In the genomic region with DNA sequence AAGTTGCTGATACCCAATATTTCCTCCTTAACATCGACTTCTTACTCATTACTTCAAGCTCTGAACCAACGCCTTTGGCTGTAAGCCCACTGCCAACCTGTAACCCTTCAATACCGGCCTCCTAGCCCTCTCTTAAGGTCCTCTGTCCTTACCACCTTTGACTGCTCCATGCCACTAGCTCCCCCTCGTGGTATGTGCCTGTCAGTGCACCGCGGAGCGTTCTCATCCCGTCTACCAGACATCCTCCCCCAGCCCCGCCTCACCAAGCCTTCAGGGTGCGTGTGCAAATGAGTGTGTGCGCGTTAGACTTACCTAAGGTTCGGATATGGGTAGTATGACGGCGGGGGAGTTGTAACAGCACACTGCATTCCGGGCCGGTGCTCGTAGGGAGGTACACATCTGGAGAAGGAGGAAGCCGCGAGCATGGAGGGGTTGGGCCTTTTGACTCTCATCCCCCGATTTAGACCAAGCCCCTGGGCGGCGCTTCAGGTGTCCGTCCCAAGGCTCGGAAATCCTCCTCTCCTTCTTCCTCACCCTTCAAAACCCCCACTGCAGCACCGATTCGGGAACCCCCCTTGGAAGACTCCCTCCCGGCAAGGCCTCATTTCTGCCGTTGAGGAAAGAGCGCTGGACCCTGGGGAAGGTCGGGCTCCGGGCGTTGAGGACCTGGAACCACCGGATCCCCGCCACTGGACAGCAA, we compare ENCODE assay signal across 8 cellular contexts. TPM values are rescaled to one million over a fixed set of nuclear protein-coding genes. Genes with fewer than 3 reads are reported as not detected.
DNase-seq lines count a peak whose midpoint lies in the region; ATAC-seq and TF ChIP-seq lines count a peak whose summit lies in the region.

No MANE protein-coding gene starts in this region.

- H3K9me3 ChIP-seq in BLaER1 treated with 17β-estradiol and CSF1 and Interleukin-3, amounts not matched to agents 10 nM and 100 nM (replicated peaks in 1 of 11), result no peaks in the 10 kb centered on the region
- no peaks in the 10 kb centered on the region for H3K9me3 ChIP-seq in aorta (ENCODE audit: control insufficient read depth, low read length)

- peak overlapping the region in 8 of 11 experiments; percentile 4 to 66 (median 59); a peak in 14 of 22 replicates for H3K27ac ChIP-seq in BLaER1 treated with 17β-estradiol and CSF1 and Interleukin-3, amounts not matched to agents 10 nM and 100 nM
- no peak overlapping the region for H3K27ac ChIP-seq in aorta (ENCODE audit: low read depth in 1 of 2, low read length in 2 of 2)

- peak; percentile 98 for TF ChIP-seq CTCF in astrocyte of the spinal cord (IDR thresholded peaks at IDR 0.05; ENCODE audit: low read depth, low read length)

- in situ Hi-C loops in astrocyte of the spinal cord (cut with HindIII; ENCODE audit: low sequenced_read_pairs), result no loop called here

- H3K36me3 ChIP-seq in BLaER1 treated with 17β-estradiol and CSF1 and Interleukin-3, amounts not matched to agents 10 nM and 100 nM, result no peaks in the 10 kb centered on the region
- H3K36me3 ChIP-seq in aorta (ENCODE audit: control insufficient read depth in 1 of 2, insufficient read depth in 2 of 2, low read length in 1 of 2), result no peaks in the 10 kb centered on the region

- peaks cover 30 to 60% (median 55%) of the 10 kb centered on the region in 10 experiments for H3K4me1 ChIP-seq in BLaER1 treated with 17β-estradiol and CSF1 and Interleukin-3, amounts not matched to agents 10 nM and 100 nM
- H3K4me1 ChIP-seq in aorta (ENCODE audit: control insufficient read depth in 1 of 2, insufficient read depth in 2 of 2, low read length in 2 of 2), result no peaks in the 10 kb centered on the region

- peaks cover 0 to 7% (median 0%) of the 10 kb centered on the region in 11 experiments; a peak in 2 of 22 replicates for H4K20me1 ChIP-seq in BLaER1 treated with 17β-estradiol and CSF1 and Interleukin-3, amounts not matched to agents 10 nM and 100 nM

- WGBS in aorta, 2 donors, result 5 to 8% methylated on average over 35 of the region's 35 CpGs

- peak; percentile 24 for ATAC-seq in GM21786 (IDR thresholded peaks at IDR 0.05; ENCODE audit: unreplicated experiment)
- peak; percentile 85 for ATAC-seq in aorta (ENCODE audit: low FRiP score)

- peak overlapping the region in 10 of 11 experiments; percentile 8 to 74 (median 58); a peak in 18 of 22 replicates for H3K9ac ChIP-seq in BLaER1 treated with 17β-estradiol and CSF1 and Interleukin-3, amounts not matched to agents 10 nM and 100 nM

- H3K27me3 ChIP-seq in BLaER1 treated with 17β-estradiol and CSF1 and Interleukin-3, amounts not matched to agents 10 nM and 100 nM, result peaks cover 0 to 7% (median 0%) of the 10 kb centered on the region in 11 experiments; a peak in 4 of 22 replicates
- H3K27me3 ChIP-seq in aorta (ENCODE audit: control insufficient read depth in 1 of 2, insufficient read depth in 2 of 2, low read length in 1 of 2), result no peaks in the 10 kb centered on the region

- H3K4me3 ChIP-seq in BLaER1 treated with 17β-estradiol and CSF1 and Interleukin-3, amounts not matched to agents 10 nM and 100 nM, result peak overlapping the region; percentile 51 to 70 (median 56)
- peak overlapping the region; percentile 29 for H3K4me3 ChIP-seq in astrocyte of the spinal cord (ENCODE audit: low read depth, low read length)
- no peak overlapping the region for H3K4me3 ChIP-seq in aorta (ENCODE audit: low read length in 2 of 2)

- intact Hi-C loops in aorta (cut with DNase I), result loop anchor here (1.0 to 5.0 kb wide), 3 partner anchors 47 to 127 kb away; no protein-coding TSS in a partner anchor

- peak overlapping the region; percentile 83 to 95 (median 90) for H3K4me2 ChIP-seq in BLaER1 treated with 17β-estradiol and CSF1 and Interleukin-3, amounts not matched to agents 10 nM and 100 nM

- DNase-seq in NCI-H187 (lab: John Stamatoyannopoulos, UW) (peak; percentile 41 to 42), T-helper 9 cell (peak; percentile 86), astrocyte of the spinal cord (ENCODE audit: low read depth, low spot score) (peak; percentile 71), hypothalamus (lab: John Stamatoyannopoulos, UW) (peak; percentile 12 to 90 (median 72)), retina (peak; percentile 92), aorta (peak; percentile 91 to 95)

RNA-seq across cellular contexts. Expression of a gene that starts 2.8 kb away (rescaled TPM):
- total RNA-seq in aorta, result 1 to 10 TPM; 6.1 to 9.6 TPM
- polyA plus RNA-seq in aorta, result 1 to 10 TPM; 1.6 to 2.1 TPM

RNA-seq across cellular contexts. Expression of a gene that starts 50.1 kb away (rescaled TPM):
- 10 to 100 TPM; 13.6 to 17.1 TPM for total RNA-seq in aorta
- 10 to 100 TPM; 27.4 to 38.3 TPM for polyA plus RNA-seq in aorta

RNA-seq across cellular contexts. Expression of a gene that starts 50.4 kb away (rescaled TPM):
- total RNA-seq in aorta, result under 1 TPM; 0.32 to 0.78 TPM
- under 1 TPM in 1 of 2 donors, not detected in 1; 0.10 TPM for polyA plus RNA-seq in aorta

Comparison
In these comparisons a context has a peak if more than half of its experiments do, and no peak if none do; other contexts are left out.
1. H3K27ac ChIP-seq: peak in BLaER1 treated with 17β-estradiol and CSF1 and Interleukin-3, amounts not matched to agents 10 nM and 100 nM (8 of 11); none in aorta (0 of 2).
2. H3K4me3 ChIP-seq: peak in BLaER1 treated with 17β-estradiol and CSF1 and Interleukin-3, amounts not matched to agents 10 nM and 100 nM (10 of 10) and astrocyte of the spinal cord (single experiment); none in aorta (0 of 2).
3. DNase-seq: peak in every context shown above with its lines; median percentile 93 in aorta; 92 in retina; 86 in T-helper 9 cell; 72 in hypothalamus; 71 in astrocyte of the spinal cord; 42 in NCI-H187.